19 cellular contexts compared by ENCODE assay signal in genomic region chr10:124349993-124350280, GRCh38.
DNase-seq lines count a peak whose midpoint lies in the region; ATAC-seq and TF ChIP-seq lines count a peak whose summit lies in the region.
"Had no signal": no experiment of that assay in that cellular context is flagged by ENCODE, and none has a peak within 500 bp of the region (broad histone marks: within the 10 kb centered on the region; RNA-seq: fewer than 3 reads in every experiment).

No MANE protein-coding gene starts in this region.

- H3K4me1 ChIP-seq in upper lobe of right lung = peaks cover 7% of the 10 kb centered on the region

- TF ChIP-seq CTCF in upper lobe of right lung (IDR thresholded peaks at IDR 0.05) = no peak

- H3K9me3 Mint-ChIP-seq in activated CD8-positive, alpha-beta memory T cell treated with anti-CD3 and anti-CD28 coated beads, Interleukin-2, amount 10 ng/mL, durations not matched to agents 7 days and 5 days (ENCODE audit: low read depth) = no peaks in the 10 kb centered on the region
- H3K9me3 Mint-ChIP-seq: CD8-positive, alpha-beta T cell had no signal

- H3K27ac ChIP-seq in upper lobe of right lung = no peak overlapping the region
- H3K27ac ChIP-seq: 22Rv1, BLaER1, C4-2B had no signal

- H3K4me1 Mint-ChIP-seq in activated CD8-positive, alpha-beta memory T cell treated with anti-CD3 and anti-CD28 coated beads, Interleukin-2, amount 10 ng/mL, durations not matched to agents 7 days and 5 days = peaks cover 7% of the 10 kb centered on the region

- no peaks in the 10 kb centered on the region for H3K9me3 ChIP-seq in upper lobe of right lung
- H3K9me3 ChIP-seq: BLaER1 had no signal

- CTCF ChIA-PET in activated CD8-positive, alpha-beta memory T cell treated with anti-CD3 and anti-CD28 coated beads, Interleukin-2, amount 10 ng/mL, durations not matched to agents 7 days and 5 days (lab: Charles Lee) = interaction anchor here (0.6 kb wide), 1 partner anchor 39 kb away, joined by 3 read pairs; no protein-coding TSS in a partner anchor

- H3K27me3 ChIP-seq in upper lobe of right lung = no peaks in the 10 kb centered on the region
- H3K27me3 ChIP-seq: BLaER1 had no signal

- no peak overlapping the region for H3K4me3 Mint-ChIP-seq in activated CD8-positive, alpha-beta memory T cell treated with anti-CD3 and anti-CD28 coated beads, Interleukin-2, amount 10 ng/mL, durations not matched to agents 7 days and 5 days
- H3K4me3 Mint-ChIP-seq: B cell; CD4-positive, CD25-positive, alpha-beta regulatory T cell; CD8-positive, alpha-beta T cell had no signal

- no peak for ATAC-seq in activated CD8-positive, alpha-beta memory T cell treated with anti-CD3 and anti-CD28 coated beads, Interleukin-2, amount 10 ng/mL, durations not matched to agents 7 days and 5 days
- ATAC-seq in GM21360 (IDR thresholded peaks at IDR 0.05; ENCODE audit: unreplicated experiment) (no peak), upper lobe of right lung (no peak)
- ATAC-seq: CD8-positive, alpha-beta T cell had no signal

- H3K4me3 ChIP-seq in upper lobe of right lung = no peak overlapping the region
- H3K4me3 ChIP-seq: BLaER1 had no signal

- intact Hi-C loops in upper lobe of right lung (cut with DNase I) (no loop called here), cardiac septum (cut with DNase I) (no loop called here)

- no peaks in the 10 kb centered on the region for H3K36me3 Mint-ChIP-seq in activated CD8-positive, alpha-beta memory T cell treated with anti-CD3 and anti-CD28 coated beads, Interleukin-2, amount 10 ng/mL, durations not matched to agents 7 days and 5 days
- H3K36me3 Mint-ChIP-seq: CD4-positive, CD25-positive, alpha-beta regulatory T cell; CD8-positive, alpha-beta T cell had no signal

- H3K27me3 Mint-ChIP-seq in activated CD8-positive, alpha-beta memory T cell treated with anti-CD3 and anti-CD28 coated beads, Interleukin-2, amount 10 ng/mL, durations not matched to agents 7 days and 5 days = no peaks in the 10 kb centered on the region
- H3K27me3 Mint-ChIP-seq: B cell had no signal

- peak; percentile 20 for DNase-seq in activated CD8-positive, alpha-beta memory T cell treated with anti-CD3 and anti-CD28 coated beads, Interleukin-2, amount 50 U/mL, for 48 hours
- DNase-seq in activated CD8-positive, alpha-beta memory T cell treated with anti-CD3 and anti-CD28 coated beads, Interleukin-2, amount 10 ng/mL, durations not matched to agents 7 days and 5 days = no peak
- DNase-seq in cerebellar cortex (ENCODE audit: low spot score) = peak; percentile 50
- DNase-seq in mesenteric fat pad (ENCODE audit: low spot score) = peak; percentile 53
- DNase-seq in COR-L47 (lab: John Stamatoyannopoulos, UW) = no peak
- DNase-seq in upper lobe of right lung = no peak
- DNase-seq in cardiac septum (ENCODE audit: low spot score) = no peak
- DNase-seq: CD4-positive, CD25-positive, alpha-beta regulatory T cell; CD8-positive, alpha-beta T cell; DMS 273 treated with DMSO at 0.1 percent for 48 hours; DMS53; DMS79 treated with DMSO at 0.1 percent for 48 hours; H7; HCEC 1CT had no signal

- H3K36me3 ChIP-seq in upper lobe of right lung = no peaks in the 10 kb centered on the region
- H3K36me3 ChIP-seq: BLaER1 had no signal

- no peak overlapping the region for H3K27ac Mint-ChIP-seq in activated CD8-positive, alpha-beta memory T cell treated with anti-CD3 and anti-CD28 coated beads, Interleukin-2, amount 10 ng/mL, durations not matched to agents 7 days and 5 days
- H3K27ac Mint-ChIP-seq: B cell; CD4-positive, CD25-positive, alpha-beta regulatory T cell; CD8-positive, alpha-beta T cell had no signal

Comparison
In these comparisons a context has a peak if more than half of its experiments do, and no peak if none do; other contexts are left out.
1. DNase-seq: peak in activated CD8-positive, alpha-beta memory T cell treated with anti-CD3 and anti-CD28 coated beads, Interleukin-2, amount 50 U/mL, for 48 hours (single experiment), cerebellar cortex (single experiment) and mesenteric fat pad (single experiment); none in activated CD8-positive, alpha-beta memory T cell treated with anti-CD3 and anti-CD28 coated beads, Interleukin-2, amount 10 ng/mL, durations not matched to agents 7 days and 5 days (single experiment), COR-L47 (single experiment), upper lobe of right lung (single experiment) and cardiac septum (single experiment).